Comparison of ENCODE assay signal across 17 cellular contexts in genomic region chr4:82230310-82230709, GRCh38.
"Had no signal": no experiment of that assay in that cellular context is flagged by ENCODE, and none has a peak within 500 bp of the region (broad histone marks: within the 10 kb centered on the region; RNA-seq: fewer than 3 reads in every experiment).

No MANE protein-coding gene starts in this region.

- H3K9me3 ChIP-seq: adrenal gland, mucosa of descending colon, right atrium auricular region, tibial nerve had no signal

- H3K4me3 ChIP-seq: adrenal gland, mucosa of descending colon, right atrium auricular region, tibial nerve had no signal

- FAIRE-seq: endothelial cell of umbilical vein, islet of Langerhans had no signal

- ATAC-seq: mucosa of descending colon, natural killer cell had no signal

- H3K27me3 ChIP-seq: adrenal gland, right atrium auricular region, tibial nerve had no signal

- DNase-seq: activated CD4-positive, alpha-beta memory T cell treated with anti-CD3 and anti-CD28 coated beads, Interleukin-2, amount 10 ng/mL, durations not matched to agents 7 days and 5 days; activated CD4-positive, alpha-beta T cell treated with anti-CD3 and anti-CD28 coated beads for 4 hours; activated effector memory CD4-positive, alpha-beta T cell treated with anti-CD3 and anti-CD28 coated beads, Interleukin-2, amount 50 U/mL, for 16 hours; activated T-cell treated with anti-CD3 and anti-CD28 coated beads, Interleukin-2, amount 50 U/mL, for 48 hours; adrenal gland; central memory CD4-positive, alpha-beta T cell; cortex of kidney; effector CD4-positive, alpha-beta T cell; mucosa of descending colon; natural killer cell; posterior cingulate gyrus; stimulated activated CD4-positive, alpha-beta T cell treated with anti-CD3 and anti-CD28 coated beads, Interleukin-4, amount 100 ng/mL, for 24 hours; stimulated activated naive CD4-positive, alpha-beta T cell had no signal

- H3K36me3 ChIP-seq: adrenal gland, right atrium auricular region, tibial nerve had no signal

- H3K4me1 ChIP-seq: tibial nerve had no signal

- H3K27ac ChIP-seq: adrenal gland, right atrium auricular region, tibial nerve had no signal
